ENCODE assay signal across 23 cellular contexts in genomic region chr15:98083203-98083910, GRCh38.
DNase-seq lines count a peak whose midpoint lies in the region; ATAC-seq and TF ChIP-seq lines count a peak whose summit lies in the region.
"Had no signal": no experiment of that assay in that cellular context is flagged by ENCODE, and none has a peak within 500 bp of the region (broad histone marks: within the 10 kb centered on the region; RNA-seq: fewer than 3 reads in every experiment).

No MANE protein-coding gene starts in this region.

- no peak overlapping the region for H3K27ac Mint-ChIP-seq in stimulated activated effector memory CD8-positive, alpha-beta T cell treated with anti-CD3 and anti-CD28 coated beads, Interleukin-12 subunit alpha, Interleukin-12 subunit beta, amount 100 ng/mL, for 72 hours
- H3K27ac Mint-ChIP-seq: CD14-positive monocyte; naive thymus-derived CD8-positive, alpha-beta T cell had no signal

- POLR2A ChIA-PET in A673 (lab: Charles Lee; ENCODE audit: low non-redundant PET) (no interaction called here), HEK293T (lab: Yijun Ruan, JAX) (no interaction called here)

- H3K36me3 ChIP-seq in A673 (ENCODE audit: insufficient read depth, low read length, poor library complexity, severe bottlenecking) (no peaks in the 10 kb centered on the region), kidney epithelial cell (ENCODE audit: control insufficient read depth, insufficient read depth, low read length) (no peaks in the 10 kb centered on the region)
- H3K36me3 ChIP-seq: colonic mucosa had no signal

- no peaks in the 10 kb centered on the region for H3K4me1 ChIP-seq in A673 (ENCODE audit: insufficient read depth, low read length, poor library complexity, severe bottlenecking)
- H3K4me1 ChIP-seq: colonic mucosa had no signal

- H3K27me3 ChIP-seq in A673 (replicated peaks; ENCODE audit: insufficient read depth, low read depth, low read length, poor library complexity) (no peaks in the 10 kb centered on the region), kidney epithelial cell (ENCODE audit: control insufficient read depth, insufficient read depth, low read length) (no peaks in the 10 kb centered on the region)
- H3K27me3 ChIP-seq: colonic mucosa had no signal

- H3K27ac ChIP-seq in A673 (ENCODE audit: low read depth, low read length, poor library complexity, severe bottlenecking) (no peak overlapping the region), VCaP (no peak overlapping the region)
- H3K27ac ChIP-seq: colonic mucosa had no signal

- no peaks in the 10 kb centered on the region for H3K4me1 Mint-ChIP-seq in stimulated activated effector memory CD8-positive, alpha-beta T cell treated with anti-CD3 and anti-CD28 coated beads, Interleukin-12 subunit alpha, Interleukin-12 subunit beta, amount 100 ng/mL, for 72 hours
- H3K4me1 Mint-ChIP-seq: naive thymus-derived CD8-positive, alpha-beta T cell had no signal

- H3K4me3 Mint-ChIP-seq in stimulated activated effector memory CD8-positive, alpha-beta T cell treated with anti-CD3 and anti-CD28 coated beads, Interleukin-12 subunit alpha, Interleukin-12 subunit beta, amount 100 ng/mL, for 72 hours = no peak overlapping the region
- H3K4me3 Mint-ChIP-seq: CD14-positive monocyte; naive thymus-derived CD8-positive, alpha-beta T cell had no signal

- intact Hi-C loops in A673 (cut with micrococcal nuclease; ENCODE audit: unreplicated experiment) = loop anchor here (10.0 kb wide), 2 partner anchors 211 to 341 kb away; no protein-coding TSS in a partner anchor

- no peaks in the 10 kb centered on the region for H3K9me3 ChIP-seq in A673 (ENCODE audit: low read depth, low read length, poor library complexity, severe bottlenecking)
- H3K9me3 ChIP-seq: colonic mucosa had no signal

- no peak overlapping the region for H3K4me3 ChIP-seq in A673 (ENCODE audit: low read depth, low read length, poor library complexity, severe bottlenecking)
- H3K4me3 ChIP-seq in kidney epithelial cell (ENCODE audit: low read depth, low read length) = no peak overlapping the region
- H3K4me3 ChIP-seq: colonic mucosa had no signal

- CTCF ChIA-PET in A673 (lab: Charles Lee) (interaction anchor here (0.5 kb wide), 1 partner anchor 55 kb away, joined by 3 read pairs; no protein-coding TSS in a partner anchor), HEK293T (lab: Yijun Ruan, JAX) (interaction anchor here (0.6 to 2.0 kb wide), 7 partner anchors 44 to 203 kb away, joined by 3 to 11 read pairs (median 4); no protein-coding TSS in a partner anchor)

- no peak for ATAC-seq in stimulated activated effector memory CD8-positive, alpha-beta T cell treated with anti-CD3 and anti-CD28 coated beads, Interleukin-12 subunit alpha, Interleukin-12 subunit beta, amount 100 ng/mL, for 72 hours
- ATAC-seq in HG03097 (IDR thresholded peaks at IDR 0.05; ENCODE audit: low FRiP score, unreplicated experiment) = no peak
- ATAC-seq: left lobe of liver; naive thymus-derived CD8-positive, alpha-beta T cell had no signal

- TF ChIP-seq CTCF in A673 (conservative IDR thresholded peaks at IDR 0.05; ENCODE audit: low read depth, low read length) (0 out of 2 replicates have a peak, but pooled peaks have one; percentile 10), VCaP (conservative IDR thresholded peaks at IDR 0.05) (peak; percentile 31; the same call in 1 of the 2 replicates), kidney epithelial cell (IDR thresholded peaks at IDR 0.05; ENCODE audit: insufficient read depth, low read length, poor library complexity, severe bottlenecking) (peak; percentile 19)

- BruUV-seq in A673 (replicated peaks; lab: Mats Ljungman, UMichigan) = no TSS peak

- H3K9me3 Mint-ChIP-seq in stimulated activated effector memory CD8-positive, alpha-beta T cell treated with anti-CD3 and anti-CD28 coated beads, Interleukin-12 subunit alpha, Interleukin-12 subunit beta, amount 100 ng/mL, for 72 hours = peaks cover 6% of the 10 kb centered on the region

- no peaks in the 10 kb centered on the region for H3K36me3 Mint-ChIP-seq in stimulated activated effector memory CD8-positive, alpha-beta T cell treated with anti-CD3 and anti-CD28 coated beads, Interleukin-12 subunit alpha, Interleukin-12 subunit beta, amount 100 ng/mL, for 72 hours
- H3K36me3 Mint-ChIP-seq: CD14-positive monocyte had no signal

- DNase-seq in A673 (ENCODE audit: low spot score) = no peak
- DNase-seq in HEK293T (ENCODE audit: extremely low spot score) = peak; percentile 34
- no peak for DNase-seq in kidney epithelial cell (ENCODE audit: low read depth)
- DNase-seq in effector CD8-positive, alpha-beta T cell (lab: John Stamatoyannopoulos, UW) = no peak
- DNase-seq in stimulated activated effector memory CD8-positive, alpha-beta T cell treated with anti-CD3 and anti-CD28 coated beads, Interleukin-12 subunit alpha, Interleukin-12 subunit beta, amount 100 ng/mL, for 72 hours (ENCODE audit: low spot score in 2 of 2) = no peak
- no peak for DNase-seq in activated effector memory CD4-positive, alpha-beta T cell treated with anti-CD3 and anti-CD28 coated beads, Interleukin-2, amount 50 U/mL, for 16 hours
- DNase-seq: ACHN; activated CD4-positive, alpha-beta T cell treated with anti-CD3 and anti-CD28 coated beads, Interleukin-2, amount 50 U/mL, for 4 hours; activated gamma-delta T cell treated with Interleukin-2 at 50 U/mL for 16 hours; activated T-cell treated with anti-CD3 and anti-CD28 coated beads for 4 hours; colonic mucosa; GDM1; HCEC 1CT; Kasumi-1; naive thymus-derived CD8-positive, alpha-beta T cell; NCI-H1048; NCI-H2029 treated with DMSO at 0.1 percent for 48 hours; NCI-H510A; substantia nigra had no signal

TF ChIP-seq in HEK293T, 16 proteins besides CTCF, POLR2A, EP300 and RAD21:
- TF ChIP-seq FOXA1 (IDR thresholded peaks at IDR 0.05) (no peak), SUZ12 (IDR thresholded peaks at IDR 0.05) (no peak), LEF1 (IDR thresholded peaks at IDR 0.05; ENCODE audit: borderline replicate concordance) (no peak), PKNOX1 (IDR thresholded peaks at IDR 0.05) (no peak), HDGF (IDR thresholded peaks at IDR 0.05; ENCODE audit: borderline replicate concordance) (no peak), L3MBTL2 (conservative IDR thresholded peaks at IDR 0.05) (no peak)
